Comparison of ENCODE assay signal across 8 cellular contexts in genomic region chr12:130870442-130871285, GRCh38. TPM values are rescaled to one million over a fixed set of nuclear protein-coding genes. Genes with fewer than 3 reads are reported as not detected.
A peak's percentile ranks its signal among the peaks of the same experiment; 100 is the strongest.
DNase-seq lines count a peak whose midpoint lies in the region; ATAC-seq lines count a peak whose summit lies in the region.

No MANE protein-coding gene starts in this region.

- H3K14ac ChIP-seq in mesenchymal stem cell (ENCODE audit: low read length in 2 of 2): no peak overlapping the region

- no peaks in the 10 kb centered on the region for H3K79me1 ChIP-seq in mesenchymal stem cell (replicated peaks; ENCODE audit: low read length, poor library complexity, severe bottlenecking)

- DNase-seq in NCI-H345 (lab: John Stamatoyannopoulos, UW): peak; percentile 36
- DNase-seq in NCI-H345 treated with DMSO at 0.1 percent for 48 hours (lab: John Stamatoyannopoulos, UW; ENCODE audit: unreplicated experiment): no peak
- peak; percentile 80 for DNase-seq in NCI-H510A (lab: John Stamatoyannopoulos, UW)
- DNase-seq in activated CD8-positive, alpha-beta T cell treated with anti-CD3 and anti-CD28 coated beads, Interleukin-2, amount 10 ng/mL, durations not matched to agents 7 days and 5 days: peak; percentile 85
- DNase-seq in effector CD8-positive, alpha-beta T cell (lab: John Stamatoyannopoulos, UW): peak; percentile 41
- DNase-seq in mesenchymal stem cell: peak; percentile 56
- DNase-seq in stimulated activated CD8-positive, alpha-beta memory T cell treated with anti-CD3 and anti-CD28 coated beads, Interleukin-12 subunit alpha, Interleukin-12 subunit beta, amount 100 ng/mL, for 1 hour (ENCODE audit: low read depth): peak; percentile 37

- no peak overlapping the region for H2BK12ac ChIP-seq in mesenchymal stem cell (ENCODE audit: low read length in 2 of 2)

- H3K4me3 Mint-ChIP-seq in activated CD8-positive, alpha-beta T cell treated with anti-CD3 and anti-CD28 coated beads, Interleukin-2, amount 10 ng/mL, durations not matched to agents 7 days and 5 days: peak overlapping the region; percentile 85

- H3K9me3 Mint-ChIP-seq in activated CD8-positive, alpha-beta T cell treated with anti-CD3 and anti-CD28 coated beads, Interleukin-2, amount 10 ng/mL, durations not matched to agents 7 days and 5 days (ENCODE audit: insufficient read depth): no peaks in the 10 kb centered on the region

- peak overlapping the region; percentile 96 for H3K27ac Mint-ChIP-seq in activated CD8-positive, alpha-beta T cell treated with anti-CD3 and anti-CD28 coated beads, Interleukin-2, amount 10 ng/mL, durations not matched to agents 7 days and 5 days

- no peak overlapping the region for H2AK5ac ChIP-seq in mesenchymal stem cell (ENCODE audit: low read length, severe bottlenecking)

- no peaks in the 10 kb centered on the region for H3K27me3 Mint-ChIP-seq in activated CD8-positive, alpha-beta T cell treated with anti-CD3 and anti-CD28 coated beads, Interleukin-2, amount 10 ng/mL, durations not matched to agents 7 days and 5 days (ENCODE audit: low read depth)

- peak overlapping the region in 1 of 2 experiments; percentile 1 for H3K4ac ChIP-seq in mesenchymal stem cell (ENCODE audit: low read depth in 1 of 2, low read length in 2 of 2)

- H3K4me2 ChIP-seq in mesenchymal stem cell (ENCODE audit: low read length, poor library complexity, severe bottlenecking): no peak overlapping the region

- H3K9ac ChIP-seq in mesenchymal stem cell (ENCODE audit: low read length): peak overlapping the region; percentile 96

- peaks cover 11 to 30% of the 10 kb centered on the region in 2 experiments for H3K36me3 ChIP-seq in mesenchymal stem cell (ENCODE audit: control insufficient read depth in 1 of 2, insufficient read depth in 2 of 2, low read depth in 1 of 2, low read length in 2 of 2)

- H3K4me1 ChIP-seq in mesenchymal stem cell (ENCODE audit: control insufficient read depth, insufficient read depth, low read depth, low read length): peaks cover 11% of the 10 kb centered on the region

- H3K4me3 ChIP-seq in mesenchymal stem cell (ENCODE audit: insufficient read depth in 1 of 2, low read depth in 1 of 2, low read length in 2 of 2): peak overlapping the region in 1 of 2 experiments; percentile 82

- H3K9me3 ChIP-seq in mesenchymal stem cell (ENCODE audit: control insufficient read depth, low read length): no peaks in the 10 kb centered on the region

- POLR2A ChIA-PET in activated CD8-positive, alpha-beta T cell treated with anti-CD3 and anti-CD28 coated beads, Interleukin-2, amount 10 ng/mL, durations not matched to agents 7 days and 5 days (lab: Charles Lee): interaction anchor here (0.7 to 1.4 kb wide), 4 partner anchors 10 to 840 kb away, joined by 3 to 4 read pairs (median 3); partner anchors contain the start of gene SFSWAP

- peaks cover 43% of the 10 kb centered on the region for H3K4me1 Mint-ChIP-seq in activated CD8-positive, alpha-beta T cell treated with anti-CD3 and anti-CD28 coated beads, Interleukin-2, amount 10 ng/mL, durations not matched to agents 7 days and 5 days (ENCODE audit: low read depth)

- H2BK120ac ChIP-seq in mesenchymal stem cell (ENCODE audit: low read depth, low read length): no peak overlapping the region

- H3K18ac ChIP-seq in mesenchymal stem cell (ENCODE audit: low read depth in 1 of 2, low read length in 2 of 2): no peak overlapping the region

- H2BK15ac ChIP-seq in mesenchymal stem cell (ENCODE audit: low read depth, poor library complexity, severe bottlenecking): no peak overlapping the region

- H3K27ac ChIP-seq in mesenchymal stem cell (ENCODE audit: low read length, poor library complexity, severe bottlenecking): no peak overlapping the region

- H2AFZ ChIP-seq in mesenchymal stem cell (ENCODE audit: low read depth, low read length): no peak overlapping the region

- no peak overlapping the region for H4K91ac ChIP-seq in mesenchymal stem cell (ENCODE audit: low read length)

- CTCF ChIA-PET in activated CD8-positive, alpha-beta T cell treated with anti-CD3 and anti-CD28 coated beads, Interleukin-2, amount 10 ng/mL, durations not matched to agents 7 days and 5 days (lab: Charles Lee): interaction anchor here (0.8 to 1.6 kb wide), 9 partner anchors 18 to 53 kb away, joined by 3 to 13 read pairs (median 4); partner anchors contain the start of gene STX2

- 82% methylated on average over 31 of the region's 31 CpGs for WGBS in mesenchymal stem cell

- no peak overlapping the region for H2BK5ac ChIP-seq in mesenchymal stem cell (ENCODE audit: low read depth, low read length, poor library complexity, severe bottlenecking)

- ATAC-seq in HG02763 (IDR thresholded peaks at IDR 0.05; ENCODE audit: unreplicated experiment): peak; percentile 37
- ATAC-seq in activated CD8-positive, alpha-beta T cell treated with anti-CD3 and anti-CD28 coated beads, Interleukin-2, amount 10 ng/mL, durations not matched to agents 7 days and 5 days: peak; percentile 61

- no peak overlapping the region for H3K23ac ChIP-seq in mesenchymal stem cell (ENCODE audit: low read length in 2 of 2)

- H3K36me3 Mint-ChIP-seq in activated CD8-positive, alpha-beta T cell treated with anti-CD3 and anti-CD28 coated beads, Interleukin-2, amount 10 ng/mL, durations not matched to agents 7 days and 5 days (ENCODE audit: low read depth): peaks cover 34% of the 10 kb centered on the region

- H4K8ac ChIP-seq in mesenchymal stem cell (ENCODE audit: low read length): no peak overlapping the region

- H3K27me3 ChIP-seq in mesenchymal stem cell (ENCODE audit: control insufficient read depth in 1 of 2, insufficient read depth in 1 of 2, low read length in 2 of 2): no peaks in the 10 kb centered on the region

RNA-seq across cellular contexts. Expression of gene RAN, which starts 1.2 kb away (rescaled TPM):
- total RNA-seq in activated CD8-positive, alpha-beta T cell treated with anti-CD3 and anti-CD28 coated beads, Interleukin-2, amount 10 ng/mL, durations not matched to agents 7 days and 5 days: 1,000 to 10,000 TPM; 1,319 to 1,332 TPM
- polyA plus RNA-seq in mesenchymal stem cell (2013, experiment 1 of 2): 308 TPM
- polyA plus RNA-seq in mesenchymal stem cell (2013, experiment 2 of 2): 307 TPM

RNA-seq across cellular contexts. Expression of gene STX2, which starts 31.6 kb away (rescaled TPM):
- total RNA-seq in activated CD8-positive, alpha-beta T cell treated with anti-CD3 and anti-CD28 coated beads, Interleukin-2, amount 10 ng/mL, durations not matched to agents 7 days and 5 days: 10 to 100 TPM; 24.5 to 24.9 TPM
- 45.7 TPM for polyA plus RNA-seq in mesenchymal stem cell (2013, experiment 1 of 2)
- 44.7 TPM for polyA plus RNA-seq in mesenchymal stem cell (2013, experiment 2 of 2)
